11 cellular contexts compared by ENCODE assay signal in genomic region chr9:95090871-95091573, GRCh38.
DNase-seq lines count a peak whose midpoint lies in the region; ATAC-seq, FAIRE-seq and TF ChIP-seq lines count a peak whose summit lies in the region.
"Had no signal": no experiment of that assay in that cellular context is flagged by ENCODE, and none has a peak within 500 bp of the region (broad histone marks: within the 10 kb centered on the region; RNA-seq: fewer than 3 reads in every experiment).

No MANE protein-coding gene starts in this region.

- TF ChIP-seq POLR2A in H1 (IDR thresholded peaks at IDR 0.05; ENCODE audit: control extremely low read depth in 1 of 2, low read depth in 2 of 2, low read length in 2 of 2) = no peak
- TF ChIP-seq POLR2A in suprapubic skin (IDR thresholded peaks at IDR 0.05) = no peak

- H3K27me3 ChIP-seq in H1 (replicated peaks in 1 of 4; ENCODE audit: control insufficient read depth in 3 of 4, extremely low read depth in 1 of 4, insufficient read depth in 3 of 4, low read length in 3 of 4) (no peaks in the 10 kb centered on the region), mucosa of rectum (ENCODE audit: control insufficient read depth in 2 of 2, insufficient read depth in 2 of 2, low read length in 2 of 2) (no peaks in the 10 kb centered on the region), suprapubic skin (no peaks in the 10 kb centered on the region)

- CTCF ChIA-PET in H1 (lab: Charles Lee; ENCODE audit: partially characterized antibody) = interaction anchor here (0.6 to 13.8 kb wide), 6 partner anchors 11 to 58 kb away, joined by 3 to 209 read pairs (median 4); no protein-coding TSS in a partner anchor

- DNase-seq in H1 (ENCODE audit: low read depth in 1 of 2, low spot score in 2 of 2) (no peak), suprapubic skin (ENCODE audit: low spot score in 2 of 2) (peak in 1 of 2 donors; percentile 61), NCI-H526 treated with DMSO at 0.1 percent for 48 hours (lab: John Stamatoyannopoulos, UW) (no peak), DMS114 treated with DMSO at 0.1 percent for 48 hours (lab: John Stamatoyannopoulos, UW; ENCODE audit: unreplicated experiment) (no peak), HUDEP-2 (lab: John Stamatoyannopoulos, UW; ENCODE audit: unreplicated experiment in 76 of 76) (no peak)
- DNase-seq: dermis blood vessel endothelial cell, NCI-H1092 treated with DMSO at 0.1 percent for 48 hours had no signal

- peaks cover 1 to 2% of the 10 kb centered on the region in 2 experiments for H4K20me1 ChIP-seq in H1 (replicated peaks in 1 of 2; ENCODE audit: control insufficient read depth in 1 of 2, insufficient read depth in 2 of 2, low read length in 2 of 2)

- H3K9ac ChIP-seq in H1 (replicated peaks in 1 of 4; ENCODE audit: extremely low read depth in 1 of 4, low read depth in 3 of 4, low read length in 3 of 4) = no peak overlapping the region
- H3K9ac ChIP-seq in mucosa of rectum (ENCODE audit: low read depth in 1 of 2, low read length in 2 of 2) = peak overlapping the region; percentile 6 to 37

- H3K56ac ChIP-seq in H1 (replicated peaks; ENCODE audit: insufficient read length, low read depth, low read length) = no peak overlapping the region

- no peak overlapping the region for H2BK15ac ChIP-seq in H1 (ENCODE audit: low read length)

- H3K23me2 ChIP-seq in H1 (ENCODE audit: low read depth, low read length) = no peaks in the 10 kb centered on the region

- no peak overlapping the region for H2BK20ac ChIP-seq in H1 (ENCODE audit: low read length)

- H4K91ac ChIP-seq in H1 (replicated peaks; ENCODE audit: insufficient read length, low read length) = no peak overlapping the region

- no peak overlapping the region for H3K4me2 ChIP-seq in H1 (ENCODE audit: insufficient read depth in 1 of 2, low read depth in 2 of 2, low read length in 2 of 2)

- H3K9me3 ChIP-seq in H1 (ENCODE audit: insufficient read depth in 2 of 2, low read depth in 1 of 2, low read length in 1 of 2) = no peaks in the 10 kb centered on the region
- no peaks in the 10 kb centered on the region for H3K9me3 ChIP-seq in mucosa of rectum (ENCODE audit: control insufficient read depth in 2 of 2, low read length in 2 of 2)
- no peaks in the 10 kb centered on the region for H3K9me3 ChIP-seq in suprapubic skin

- 95% methylated on average over 12 of the region's 14 CpGs; no CpG with 5 or more reads in 1 of the 2 experiments for whole genome bisulfite sequencing in H1 (ENCODE audit: extremely low coverage in 1 of 2, insufficient coverage in 1 of 2, insufficient read length in 1 of 2, insufficient replicate concordance in 2 of 2, low coverage in 1 of 2, low lambda C conversion rate in 2 of 2, missing lambda C conversion rate in 1 of 2), 2 experiments
- WGBS in suprapubic skin = 73% methylated on average over 3 of the region's 14 CpGs

- no peak for FAIRE-seq in H1 (lab: Jason Lieb, UNC)
- FAIRE-seq: TTC549 had no signal

- H2BK12ac ChIP-seq in H1 (ENCODE audit: low read depth, low read length) = no peak overlapping the region

- H3K4me3 ChIP-seq in H1 (ENCODE audit: extremely low read depth in 1 of 4, insufficient read depth in 2 of 4, low read depth in 3 of 4, low read length in 4 of 4) (no peak overlapping the region), mucosa of rectum (ENCODE audit: low read length in 2 of 2) (no peak overlapping the region), suprapubic skin (no peak overlapping the region)

- peaks cover 0 to 12% (median 7%) of the 10 kb centered on the region in 4 experiments for H3K4me1 ChIP-seq in H1 (replicated peaks in 1 of 4; ENCODE audit: control insufficient read depth in 3 of 4, insufficient read depth in 4 of 4, low read length in 3 of 4)
- H3K4me1 ChIP-seq in mucosa of rectum (ENCODE audit: control insufficient read depth in 2 of 2, insufficient read depth in 2 of 2, low read length in 2 of 2) = peaks cover 40 to 47% of the 10 kb centered on the region in 2 donors
- H3K4me1 ChIP-seq in suprapubic skin = peaks cover 75% of the 10 kb centered on the region

- H4K8ac ChIP-seq in H1 (ENCODE audit: extremely low read depth, insufficient read depth, low read length) = no peak overlapping the region

- TF ChIP-seq RAD21 in Ishikawa (IDR thresholded peaks at IDR 0.05; ENCODE audit: low read depth) (no peak), H1 (IDR thresholded peaks at IDR 0.05 in 1 of 2, conservative IDR thresholded peaks at IDR 0.05 in 1 of 2; ENCODE audit: low read depth in 2 of 2, low read length in 2 of 2) (no peak)

- TF ChIP-seq CTCF in H1 (IDR thresholded peaks at IDR 0.05; ENCODE audit: control extremely low read depth in 1 of 3, insufficient read depth in 1 of 3, low read depth in 1 of 3, low read length in 3 of 3) (no peak), suprapubic skin (IDR thresholded peaks at IDR 0.05) (no peak)

- no peaks in the 10 kb centered on the region for H3K79me2 ChIP-seq in H1 (ENCODE audit: control insufficient read depth in 1 of 2, insufficient read depth in 2 of 2, low read length in 2 of 2)

- H3K36me3 ChIP-seq in H1 (ENCODE audit: control insufficient read depth in 2 of 4, insufficient read depth in 4 of 4, low read length in 3 of 4) = peaks cover 0 to under 1% (median 0%) of the 10 kb centered on the region in 4 experiments; a peak in 1 of 8 replicates
- H3K36me3 ChIP-seq in mucosa of rectum (ENCODE audit: control insufficient read depth in 2 of 2, insufficient read depth in 2 of 2, low read length in 2 of 2) = peaks cover 5 to 7% of the 10 kb centered on the region in 2 donors
- H3K36me3 ChIP-seq in suprapubic skin = peaks cover 20% of the 10 kb centered on the region

- no peak overlapping the region for H3K27ac ChIP-seq in H1 (ENCODE audit: low read depth, low read length)
- peak overlapping the region; percentile 69 to 78 for H3K27ac ChIP-seq in mucosa of rectum (ENCODE audit: low read depth in 2 of 2, low read length in 2 of 2)
- peak overlapping the region; percentile 77 for H3K27ac ChIP-seq in suprapubic skin

- no peak overlapping the region for H4K5ac ChIP-seq in H1 (ENCODE audit: insufficient read length, low read depth, low read length)

- 0 out of 2 replicates have a peak overlapping the region, but pooled peaks have one; percentile 2 for H2AK5ac ChIP-seq in H1 (ENCODE audit: low read depth, low read length)

- H2BK120ac ChIP-seq in H1 (replicated peaks; ENCODE audit: low read depth, low read length) = no peak overlapping the region

- POLR2A ChIA-PET in H1 (lab: Charles Lee; ENCODE audit: partially characterized antibody) = interaction anchor here (1.0 kb wide), 1 partner anchor 171 kb away, joined by 5 read pairs; no protein-coding TSS in a partner anchor

- H3K4ac ChIP-seq in H1 (replicated peaks; ENCODE audit: insufficient read length, low read depth, low read length) = no peak overlapping the region

- H3K79me1 ChIP-seq in H1 (ENCODE audit: low read depth, low read length) = no peaks in the 10 kb centered on the region

- no peak for ATAC-seq in GM21390 (IDR thresholded peaks at IDR 0.05; ENCODE audit: unreplicated experiment)

- TF ChIP-seq EP300 in Ishikawa (IDR thresholded peaks at IDR 0.05; ENCODE audit: borderline replicate concordance) (no peak), H1 (IDR thresholded peaks at IDR 0.05; ENCODE audit: borderline replicate concordance in 1 of 2, low read depth in 2 of 2, low read length in 2 of 2) (no peak), suprapubic skin (IDR thresholded peaks at IDR 0.05) (no peak)

- H3K14ac ChIP-seq in H1 (ENCODE audit: insufficient read length) = no peak overlapping the region

- H2AFZ ChIP-seq in H1 (ENCODE audit: low read length) = no peak overlapping the region

- H2BK5ac ChIP-seq in H1 (ENCODE audit: low read depth, low read length) = no peak overlapping the region

- H3K18ac ChIP-seq in H1 (ENCODE audit: extremely low read depth, low read length) = no peak overlapping the region

- H3K23ac ChIP-seq in H1 (ENCODE audit: insufficient read length) = no peak overlapping the region

TF ChIP-seq in Ishikawa, 13 proteins besides CTCF, POLR2A, EP300 and RAD21 (continues in another document):
- 0 out of 2 replicates have a peak, but pooled peaks have one; percentile 0 for TF ChIP-seq MAX (IDR thresholded peaks at IDR 0.05)

TF ChIP-seq in H1, 55 proteins besides CTCF, POLR2A, EP300 and RAD21:
- TF ChIP-seq ATF2 (IDR thresholded peaks at IDR 0.05; ENCODE audit: low read length) = no peak

Comparison
In these comparisons a context has a peak if more than half of its experiments do, and no peak if none do; other contexts are left out.
1. H3K9ac ChIP-seq: peak in mucosa of rectum (2 of 2); none in H1 (0 of 4).